Comparison of ENCODE assay signal across 1 cellular context in the genomic region with DNA sequence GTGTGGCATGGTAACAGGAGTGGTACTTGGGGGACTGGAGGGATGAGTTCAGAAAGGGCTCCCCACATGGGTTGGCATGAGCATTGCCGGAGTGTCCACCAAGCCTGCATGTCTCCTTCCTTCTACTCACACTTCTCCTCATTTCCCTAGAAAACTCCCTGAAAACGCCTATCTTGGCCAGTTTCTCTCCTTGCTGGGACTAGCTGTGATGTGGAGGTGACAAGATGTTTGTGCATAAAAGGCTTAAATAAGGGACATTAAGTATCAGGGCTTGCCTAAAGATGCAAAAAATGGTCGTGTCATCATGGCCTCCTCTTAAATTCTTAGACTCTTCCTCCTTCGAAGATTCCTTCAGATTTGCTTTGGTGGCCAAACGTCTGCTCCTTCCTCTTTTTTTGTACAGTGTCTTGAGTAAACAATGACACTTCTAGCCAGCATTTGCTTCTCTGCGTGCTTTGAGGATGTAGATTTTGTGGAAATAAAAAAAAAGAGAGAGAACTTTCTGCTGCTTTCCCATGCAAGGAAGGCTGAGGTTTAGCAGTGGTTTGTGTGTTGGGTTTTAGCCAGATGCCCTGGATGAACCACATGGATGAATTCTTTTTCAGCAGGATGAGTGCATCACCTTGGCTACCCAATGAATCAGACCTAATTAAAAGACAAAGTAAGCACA.
TF ChIP-seq lines count a peak whose summit lies in the region.

No MANE protein-coding gene starts in this region.

TF ChIP-seq in SK-N-SH, 30 proteins besides CTCF, POLR2A, EP300 and RAD21:
- TF ChIP-seq CHD2 (IDR thresholded peaks at IDR 0.05; ENCODE audit: low read length, partially characterized antibody), result no peak
- no peak for TF ChIP-seq GABPA (IDR thresholded peaks at IDR 0.05; ENCODE audit: low read depth)
